In the genomic region with DNA sequence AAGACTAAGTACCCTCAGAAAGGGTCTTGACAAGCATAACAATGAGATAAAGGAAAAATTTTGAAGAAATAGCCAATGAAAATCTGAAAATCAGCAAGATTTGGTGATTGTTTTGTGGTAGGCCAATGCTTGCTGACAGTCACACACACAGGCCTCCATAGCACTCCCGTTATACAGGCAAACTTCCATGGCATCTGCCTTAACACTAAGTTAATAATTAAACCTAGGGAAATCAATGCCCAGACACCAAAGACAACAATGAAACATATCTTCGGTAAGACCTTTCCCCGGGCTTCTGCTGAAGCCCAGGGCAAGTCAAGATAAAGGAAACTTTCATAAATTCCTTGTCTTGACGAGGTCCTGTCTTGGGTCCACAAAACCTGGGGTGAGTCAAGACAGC, we compare ENCODE assay signal across 19 cellular contexts. TPM values are rescaled to one million over a fixed set of nuclear protein-coding genes. Genes with fewer than 3 reads are reported as not detected.
A peak's percentile ranks its signal among the peaks of the same experiment; 100 is the strongest.
DNase-seq lines count a peak whose midpoint lies in the region; ATAC-seq and TF ChIP-seq lines count a peak whose summit lies in the region.
"Had no signal": no experiment of that assay in that cellular context is flagged by ENCODE, and none has a peak within 500 bp of the region (broad histone marks: within the 10 kb centered on the region; RNA-seq: fewer than 3 reads in every experiment).

No MANE protein-coding gene starts in this region.

- H3K36me3 ChIP-seq in liver (ENCODE audit: control insufficient read depth in 4 of 4, insufficient read depth in 3 of 4, low read depth in 1 of 4, low read length in 3 of 4) = no peaks in the 10 kb centered on the region
- H3K36me3 ChIP-seq in psoas muscle (ENCODE audit: insufficient read depth in 1 of 2, low read depth in 1 of 2) = no peaks in the 10 kb centered on the region
- H3K36me3 ChIP-seq in smooth muscle cell (ENCODE audit: low read depth) = no peaks in the 10 kb centered on the region

- no peak overlapping the region for H3K9ac ChIP-seq in liver (ENCODE audit: low read depth in 1 of 2, low read length in 2 of 2)
- H3K9ac ChIP-seq in smooth muscle cell (ENCODE audit: low read depth) = no peak overlapping the region

- no peak overlapping the region for H3K4me3 Mint-ChIP-seq in Calu3 (ENCODE audit: low read depth, unreplicated experiment)
- H3K4me3 Mint-ChIP-seq: CD4-positive, alpha-beta T cell had no signal

- H3K27me3 ChIP-seq in liver (ENCODE audit: control insufficient read depth in 4 of 4, insufficient read depth in 4 of 4, low read length in 3 of 4) (no peaks in the 10 kb centered on the region), psoas muscle (ENCODE audit: insufficient read depth in 3 of 3, low read length in 2 of 3) (no peaks in the 10 kb centered on the region), smooth muscle cell (ENCODE audit: low read depth) (no peaks in the 10 kb centered on the region)

- H3K9me3 ChIP-seq in liver (ENCODE audit: control insufficient read depth in 4 of 4, low read length in 3 of 4) (no peaks in the 10 kb centered on the region), psoas muscle (no peaks in the 10 kb centered on the region), smooth muscle cell (replicated peaks; ENCODE audit: low read depth) (no peaks in the 10 kb centered on the region)

- ATAC-seq in psoas muscle = no peak
- ATAC-seq: A549, K562 had no signal

- no TSS peak for BruUV-seq in Calu3 (replicated peaks; lab: Mats Ljungman, UMichigan)

- no peak for TF ChIP-seq RAD21 in liver (IDR thresholded peaks at IDR 0.05)

- no peak for TF ChIP-seq CTCF in Calu3 (IDR thresholded peaks at IDR 0.05; ENCODE audit: unreplicated experiment)
- TF ChIP-seq CTCF in liver (IDR thresholded peaks at IDR 0.05; ENCODE audit: low read depth, low read length, missing input control) = no peak
- no peak for TF ChIP-seq CTCF in psoas muscle (IDR thresholded peaks at IDR 0.05)
- no peak for TF ChIP-seq CTCF in smooth muscle cell (IDR thresholded peaks at IDR 0.05; ENCODE audit: borderline replicate concordance, insufficient read depth, poor library complexity, severe bottlenecking)

- no peaks in the 10 kb centered on the region for H3K79me2 ChIP-seq in smooth muscle cell (ENCODE audit: low read depth)

- 31% methylated on average over 4 of the region's 4 CpGs for WGBS in liver
- WGBS in psoas muscle, 3 donors = 88 to 92% (median 88%) methylated on average over 4 of the region's 4 CpGs
- WGBS in smooth muscle cell (ENCODE audit: low lambda C conversion rate) = 90% methylated on average over 4 of the region's 4 CpGs

- no peaks in the 10 kb centered on the region for H3K36me3 Mint-ChIP-seq in Calu3 (ENCODE audit: insufficient read depth, unreplicated experiment)

- H3K4me1 ChIP-seq in liver (ENCODE audit: control insufficient read depth in 4 of 4, insufficient read depth in 4 of 4, low read length in 3 of 4) (peaks cover 0 to 12% (median 9%) of the 10 kb centered on the region in 4 donors), psoas muscle (no peaks in the 10 kb centered on the region), smooth muscle cell (ENCODE audit: low read depth) (no peaks in the 10 kb centered on the region)
- H3K4me1 ChIP-seq: A549 had no signal

- CTCF ChIA-PET in Calu3 (lab: Charles Lee) = no interaction called here

- H3K9me3 Mint-ChIP-seq in Calu3 (ENCODE audit: low read depth, unreplicated experiment) = no peaks in the 10 kb centered on the region
- H3K9me3 Mint-ChIP-seq: CD4-positive, alpha-beta T cell had no signal

- H3F3A ChIP-seq in smooth muscle cell (ENCODE audit: low read depth) = no peaks in the 10 kb centered on the region

- H2AFZ ChIP-seq in smooth muscle cell (ENCODE audit: low read depth) = no peak overlapping the region

- no peaks in the 10 kb centered on the region for H3K27me3 Mint-ChIP-seq in Calu3 (ENCODE audit: unreplicated experiment)
- H3K27me3 Mint-ChIP-seq: CD4-positive, alpha-beta T cell had no signal

- H3K27ac ChIP-seq in liver (ENCODE audit: low read depth in 1 of 2, low read length in 2 of 2) (no peak overlapping the region), psoas muscle (no peak overlapping the region), smooth muscle cell (ENCODE audit: low read depth) (no peak overlapping the region)
- H3K27ac ChIP-seq: 22Rv1, A549, C4-2B had no signal

- DNase-seq in Calu3 (peak; percentile 6), HuH-7.5 (ENCODE audit: low spot score) (peak; percentile 15), renal cortical epithelial cell (ENCODE audit: low read depth) (peak; percentile 37), psoas muscle (no peak), DMS79 (lab: John Stamatoyannopoulos, UW) (no peak), smooth muscle cell (lab: John Stamatoyannopoulos, UW; ENCODE audit: unreplicated experiment) (no peak)
- DNase-seq: AML-193; Caco-2; CD4-positive, alpha-beta T cell; DMS153; GOT3; H7; IMR-90 had no signal

- H3K4me3 ChIP-seq in liver (ENCODE audit: low read depth in 1 of 3, low read length in 3 of 3) (no peak overlapping the region), psoas muscle (no peak overlapping the region), smooth muscle cell (no peak overlapping the region)
- H3K4me3 ChIP-seq: A549, K562 had no signal

- H3K4me1 Mint-ChIP-seq in Calu3 (ENCODE audit: low read depth, unreplicated experiment) = peaks cover 27% of the 10 kb centered on the region

- H4K20me1 ChIP-seq in smooth muscle cell (ENCODE audit: low read depth) = no peaks in the 10 kb centered on the region

- H3K27ac Mint-ChIP-seq in Calu3 (ENCODE audit: unreplicated experiment) = no peak overlapping the region
- H3K27ac Mint-ChIP-seq: CD4-positive, alpha-beta T cell had no signal

- no peak overlapping the region for H3K4me2 ChIP-seq in smooth muscle cell
- H3K4me2 ChIP-seq: A549 had no signal

- intact Hi-C loops in Calu3 (cut with micrococcal nuclease; ENCODE audit: unreplicated experiment) (no loop called here), psoas muscle (cut with DNase I) (no loop called here)

TF ChIP-seq in liver, 16 proteins besides CTCF, POLR2A, EP300 and RAD21 (continues in another document):
- TF ChIP-seq, protein P1, sequence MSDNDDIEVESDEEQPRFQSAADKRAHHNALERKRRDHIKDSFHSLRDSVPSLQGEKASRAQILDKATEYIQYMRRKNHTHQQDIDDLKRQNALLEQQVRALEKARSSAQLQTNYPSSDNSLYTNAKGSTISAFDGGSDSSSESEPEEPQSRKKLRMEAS (IDR thresholded peaks at IDR 0.05) = peak; percentile 37
- peak in 1 of 2 donors; percentile 36 for TF ChIP-seq HNF4A (conservative IDR thresholded peaks at IDR 0.05)
- peak; percentile 17 for TF ChIP-seq SP1 (IDR thresholded peaks at IDR 0.05)
- TF ChIP-seq, protein P2, sequence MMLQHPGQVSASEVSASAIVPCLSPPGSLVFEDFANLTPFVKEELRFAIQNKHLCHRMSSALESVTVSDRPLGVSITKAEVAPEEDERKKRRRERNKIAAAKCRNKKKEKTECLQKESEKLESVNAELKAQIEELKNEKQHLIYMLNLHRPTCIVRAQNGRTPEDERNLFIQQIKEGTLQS (IDR thresholded peaks at IDR 0.05) = no peak
- TF ChIP-seq FOXA2 (IDR thresholded peaks at IDR 0.05) = peak; percentile 47
- TF ChIP-seq YY1 (IDR thresholded peaks at IDR 0.05) = peak; percentile 93
- peak in 1 of 2 donors; percentile 14 for TF ChIP-seq JUND (IDR thresholded peaks at IDR 0.05)
- no peak for TF ChIP-seq GABPA (IDR thresholded peaks at IDR 0.05 in 1 of 2, conservative IDR thresholded peaks at IDR 0.05 in 1 of 2)
- no peak for TF ChIP-seq RXRA (IDR thresholded peaks at IDR 0.05)
- no peak for TF ChIP-seq EGR1 (IDR thresholded peaks at IDR 0.05; ENCODE audit: low read depth in 2 of 2)
- TF ChIP-seq HNF4G (IDR thresholded peaks at IDR 0.05) = no peak
- TF ChIP-seq REST (IDR thresholded peaks at IDR 0.05) = no peak

RNA-seq across cellular contexts. Expression of gene RERGL, which starts 18.6 kb away (rescaled TPM):
- total RNA-seq in Calu3 (2022) (7.0 and 9.2 TPM in 2 replicates), liver (under 1 TPM; 0.19 to 0.67 TPM), renal cortical epithelial cell (not detected in 2 replicates), psoas muscle (1 to 10 TPM in 2 of 4 donors, under 1 TPM in 2; 0.39 to 4.0 (median 1.1) TPM), smooth muscle cell (not detected in 2 replicates)
- polyA plus RNA-seq in liver (1 to 10 TPM in 1 of 2 donors, under 1 TPM in 1; 0.98 to 1.2 TPM), psoas muscle (1 to 10 TPM; 2.4 to 8.5 (median 5.8) TPM), smooth muscle cell (not detected in 2 replicates)
- total RNA-seq: Caco-2; CD4-positive, alpha-beta T cell; IMR-90; K562 had no signal
- polyA plus RNA-seq: A549, BJ had no signal

Comparison
In these comparisons a context has a peak if more than half of its experiments do, and no peak if none do; other contexts are left out.
1. DNase-seq: peak in Calu3 (single experiment), HuH-7.5 (single experiment) and renal cortical epithelial cell (single experiment); none in psoas muscle (0 of 2), DMS79 (single experiment) and smooth muscle cell (single experiment).